8 cellular contexts compared by ENCODE assay signal in genomic region chr1:61453111-61453961, GRCh38.
DNase-seq lines count a peak whose midpoint lies in the region; ATAC-seq and TF ChIP-seq lines count a peak whose summit lies in the region.

No MANE protein-coding gene starts in this region.

- H3K4me1 ChIP-seq in ACC112 (ENCODE audit: control insufficient read depth, insufficient read depth, low read length, unreplicated experiment) (peaks cover 10% of the 10 kb centered on the region), liver (ENCODE audit: control insufficient read depth in 4 of 4, insufficient read depth in 4 of 4, low read length in 3 of 4) (peaks cover 3 to 18% (median 12%) of the 10 kb centered on the region in 4 donors)

- H3K27ac ChIP-seq in ACC112 (ENCODE audit: low read depth, low read length) (peak overlapping the region; percentile 55), coronary artery (peak overlapping the region; percentile 83 to 85), liver (ENCODE audit: low read depth in 1 of 2, low read length in 2 of 2) (peak overlapping the region; percentile 21 to 49)

- H3K27me3 ChIP-seq in ACC112 (ENCODE audit: insufficient read depth, low read length), result no peaks in the 10 kb centered on the region
- no peaks in the 10 kb centered on the region for H3K27me3 ChIP-seq in liver (ENCODE audit: control insufficient read depth in 4 of 4, insufficient read depth in 4 of 4, low read length in 3 of 4)

- ATAC-seq in GM18870 (IDR thresholded peaks at IDR 0.05; ENCODE audit: unreplicated experiment) (peak; percentile 86), HG03432 (IDR thresholded peaks at IDR 0.05; ENCODE audit: unreplicated experiment) (peak; percentile 94)

- 38% methylated on average over 10 of the region's 10 CpGs for WGBS in liver

- H3K4me3 ChIP-seq in ACC112 (ENCODE audit: low read depth, low read length) (no peak overlapping the region), coronary artery (no peak overlapping the region), liver (ENCODE audit: low read depth in 1 of 3, low read length in 3 of 3) (no peak overlapping the region)

- TF ChIP-seq CTCF in coronary artery (IDR thresholded peaks at IDR 0.05), result peak; percentile 40
- peak; percentile 71 for TF ChIP-seq CTCF in liver (IDR thresholded peaks at IDR 0.05; ENCODE audit: low read depth, low read length, missing input control)

- H3K9ac ChIP-seq in liver (ENCODE audit: low read depth in 1 of 2, low read length in 2 of 2), result no peak overlapping the region

- no peaks in the 10 kb centered on the region for H3K79me2 ChIP-seq in ACC112 (ENCODE audit: control insufficient read depth, insufficient read depth, low read length, unreplicated experiment)

- TF ChIP-seq RAD21 in liver (IDR thresholded peaks at IDR 0.05), result peak; percentile 86 to 87

- DNase-seq in NCI-H524 treated with DMSO at 0.1 percent for 48 hours (lab: John Stamatoyannopoulos, UW) (peak; percentile 60), coronary artery (ENCODE audit: low spot score) (peak; percentile 92)
- peak; percentile 57 to 65 for DNase-seq in activated CD4-positive, alpha-beta T cell treated with anti-CD3 and anti-CD28 coated beads for 4 hours
- DNase-seq in stimulated activated CD4-positive, alpha-beta T cell treated with anti-CD3 and anti-CD28 coated beads, Interleukin-4, amount 100 ng/mL, for 24 hours, result peak; percentile 74

- H2AFZ ChIP-seq in ACC112 (ENCODE audit: low read length, unreplicated experiment), result peak overlapping the region; percentile 47

- H3K9me3 ChIP-seq in liver (ENCODE audit: control insufficient read depth in 4 of 4, low read length in 3 of 4), result no peaks in the 10 kb centered on the region

- no peaks in the 10 kb centered on the region for H3K36me3 ChIP-seq in ACC112 (ENCODE audit: insufficient read depth, low read length)
- peaks cover 2 to 18% (median 6%) of the 10 kb centered on the region in 4 donors for H3K36me3 ChIP-seq in liver (ENCODE audit: control insufficient read depth in 4 of 4, insufficient read depth in 3 of 4, low read depth in 1 of 4, low read length in 3 of 4)

TF ChIP-seq in liver, 16 proteins besides CTCF, POLR2A, EP300 and RAD21:
- TF ChIP-seq NR2F2 (IDR thresholded peaks at IDR 0.05) (peak; percentile 73), JUND (IDR thresholded peaks at IDR 0.05) (peak in 1 of 2 donors; percentile 35), REST (IDR thresholded peaks at IDR 0.05) (peak; percentile 11), FOXA1 (IDR thresholded peaks at IDR 0.05) (no peak), ATF3 (IDR thresholded peaks at IDR 0.05) (peak; percentile 44), RXRA (IDR thresholded peaks at IDR 0.05) (peak; percentile 42 to 73), EGR1 (IDR thresholded peaks at IDR 0.05; ENCODE audit: low read depth in 2 of 2) (no peak), FOXA2 (IDR thresholded peaks at IDR 0.05) (no peak), SP1 (IDR thresholded peaks at IDR 0.05) (peak; percentile 40)
TF ChIP-seq in liver: peak in this region for 6.
